20 cellular contexts compared by ENCODE assay signal in the genomic region with DNA sequence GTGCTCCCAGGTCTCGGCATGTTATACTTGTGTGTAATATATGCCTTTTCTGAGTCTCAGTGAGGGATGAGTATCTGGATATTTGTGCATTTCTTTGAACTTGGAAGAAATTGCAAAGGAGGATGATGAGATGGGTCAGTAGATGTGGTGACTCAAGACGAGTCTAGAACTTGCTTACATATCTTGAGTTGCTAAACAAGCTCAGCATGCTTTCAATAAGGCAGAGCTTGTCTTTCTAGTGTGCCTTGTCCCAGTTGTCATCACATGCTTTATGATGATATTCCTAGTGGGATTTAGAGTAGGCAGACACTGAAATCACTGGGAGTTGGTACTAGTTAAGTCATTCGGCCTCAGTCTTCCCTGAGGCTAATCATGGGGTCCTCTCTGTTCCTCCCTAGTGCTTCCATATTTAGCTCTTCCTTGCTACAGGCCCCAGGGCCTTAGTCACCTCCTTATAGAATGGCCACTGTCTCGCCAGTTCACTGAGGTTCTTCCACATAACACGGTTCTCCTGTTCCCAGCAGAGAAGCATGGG.
A peak's percentile ranks its signal among the peaks of the same experiment; 100 is the strongest.
DNase-seq lines count a peak whose midpoint lies in the region; ATAC-seq and TF ChIP-seq lines count a peak whose summit lies in the region.
"Had no signal": no experiment of that assay in that cellular context is flagged by ENCODE, and none has a peak within 500 bp of the region (broad histone marks: within the 10 kb centered on the region; RNA-seq: fewer than 3 reads in every experiment).

No MANE protein-coding gene starts in this region.

- no peak for TF ChIP-seq POLR2A in GM18505 (IDR thresholded peaks at IDR 0.05; ENCODE audit: borderline replicate concordance, extremely low read depth, insufficient read depth, insufficient read length)

- H3K27me3 ChIP-seq in PC-3 (ENCODE audit: low read length) = no peaks in the 10 kb centered on the region
- H3K27me3 ChIP-seq: BE2C had no signal

- TF ChIP-seq CTCF in AG10803 (conservative IDR thresholded peaks at IDR 0.05; ENCODE audit: low read length) (no peak), PC-3 (conservative IDR thresholded peaks at IDR 0.05; ENCODE audit: low read depth, low read length) (no peak), epithelial cell of esophagus (IDR thresholded peaks at IDR 0.05; ENCODE audit: insufficient read depth, low read depth, low read length, missing control alignments) (no peak)

- H3K9ac ChIP-seq in PC-3 (ENCODE audit: low read length) = no peak overlapping the region

- peak; percentile 13 for DNase-seq in AG10803 (ENCODE audit: low read depth)
- DNase-seq in PC-3 = peak; percentile 46
- peak; percentile 89 for DNase-seq in epithelial cell of esophagus (ENCODE audit: low read depth)
- DNase-seq in kidney tubule cell (ENCODE audit: low spot score) = peak; percentile 37
- no peak for DNase-seq in OCI-M2 (lab: John Stamatoyannopoulos, UW; ENCODE audit: unreplicated experiment)
- DNase-seq in SIG-M5 treated with dmso at 0.1 percent for 504 hours (lab: John Stamatoyannopoulos, UW; ENCODE audit: unreplicated experiment) = no peak
- DNase-seq: BE2C; Caco-2; CD4-positive, alpha-beta T cell; H7; HFFc6; NCI-H1105 treated with DMSO at 0.1 percent for 48 hours; NCI-H1694; NCI-H2081 treated with DMSO at 0.1 percent for 48 hours; NCI-H446 treated with DMSO at 0.1 percent for 48 hours; NCI-H69; SHP77 had no signal

- no peaks in the 10 kb centered on the region for H3K79me2 ChIP-seq in PC-3 (ENCODE audit: low read length)

- no peaks in the 10 kb centered on the region for H3F3A ChIP-seq in PC-3 (ENCODE audit: low read length, unreplicated experiment)

- H3K4me3 ChIP-seq in AG10803 (ENCODE audit: low read length) = no peak overlapping the region
- no peak overlapping the region for H3K4me3 ChIP-seq in PC-3 (ENCODE audit: low read length)
- no peak overlapping the region for H3K4me3 ChIP-seq in epithelial cell of esophagus (ENCODE audit: low read length)
- H3K4me3 ChIP-seq: K562 had no signal

- H3K4me1 ChIP-seq in PC-3 (ENCODE audit: insufficient read depth, low read length) = peaks cover 44% of the 10 kb centered on the region
- H3K4me1 ChIP-seq: BE2C had no signal

- no peaks in the 10 kb centered on the region for H3K36me3 ChIP-seq in PC-3 (ENCODE audit: low read depth, low read length)
- H3K36me3 ChIP-seq: BE2C had no signal

- no TSS peak for BruUV-seq in PC-3 (replicated peaks; lab: Mats Ljungman, UMichigan)

- H3K9me2 ChIP-seq in PC-3 (replicated peaks; ENCODE audit: low read length) = no peaks in the 10 kb centered on the region

- CTCF ChIA-PET in PC-3 (lab: Charles Lee) = interaction anchor here (0.6 kb wide), 1 partner anchor 228 kb away, joined by 3 read pairs; no protein-coding TSS in a partner anchor

- no peaks in the 10 kb centered on the region for H4K20me1 ChIP-seq in PC-3 (ENCODE audit: low read length)

- POLR2A ChIA-PET in PC-3 (lab: Charles Lee; ENCODE audit: unreplicated experiment) = no interaction called here

- H2AFZ ChIP-seq in PC-3 (ENCODE audit: low read length) = no peak overlapping the region

- ATAC-seq in PC-3 = no peak
- ATAC-seq in HG02571 (IDR thresholded peaks at IDR 0.05; ENCODE audit: unreplicated experiment) = no peak
- no peak for ATAC-seq in GM18505 (IDR thresholded peaks at IDR 0.05; ENCODE audit: unreplicated experiment)
- ATAC-seq: K562 had no signal

- H3K27ac ChIP-seq in PC-3 (ENCODE audit: low read length) = peak overlapping the region; percentile 15; the same call in 1 of the 2 replicates

- intact Hi-C loops in PC-3 (cut with micrococcal nuclease) = no loop called here

- H3K4me2 ChIP-seq in PC-3 (ENCODE audit: low read length) = no peak overlapping the region

- no peaks in the 10 kb centered on the region for H3K9me3 ChIP-seq in PC-3 (ENCODE audit: low read length)
- H3K9me3 ChIP-seq: BE2C, Caco-2 had no signal

Comparison
In these comparisons a context has a peak if more than half of its experiments do, and no peak if none do; other contexts are left out.
1. DNase-seq: peak in AG10803 (single experiment), PC-3 (single experiment), epithelial cell of esophagus (single experiment) and kidney tubule cell (single experiment); none in OCI-M2 (single experiment) and SIG-M5 treated with dmso at 0.1 percent for 504 hours (single experiment).